In genomic region chr3:50971487-50971924, GRCh38 we compare ENCODE assay signal across 8 cellular contexts.
DNase-seq lines count a peak whose midpoint lies in the region; TF ChIP-seq lines count a peak whose summit lies in the region.

No MANE protein-coding gene starts in this region.

- WGBS in ovary, 3 donors = 11 to 15% (median 12%) methylated on average over 3 of the region's 3 CpGs

- TF ChIP-seq POLR2A in ovary (IDR thresholded peaks at IDR 0.05) = no peak

- H3K4me3 ChIP-seq in adipocyte (ENCODE audit: low read length) = no peak overlapping the region
- H3K4me3 ChIP-seq in ovary = no peak overlapping the region

- peak overlapping the region in 5 of 6 donors; percentile 43 to 87 (median 74) for H3K27ac Mint-ChIP-seq in immature natural killer cell

- H3K36me3 ChIP-seq in adipocyte (ENCODE audit: control insufficient read depth, insufficient read depth, low read length, severe bottlenecking) = no peaks in the 10 kb centered on the region
- no peaks in the 10 kb centered on the region for H3K36me3 ChIP-seq in ovary

- peaks cover 0 to 1% (median 0%) of the 10 kb centered on the region in 6 donors for H3K9me3 Mint-ChIP-seq in immature natural killer cell

- H3K27ac ChIP-seq in C4-2B (no peak overlapping the region), ovary (no peak overlapping the region)

- peak overlapping the region in 4 of 5 donors; percentile 1 to 71 (median 52) for H3K4me3 Mint-ChIP-seq in immature natural killer cell

- peaks cover 5% of the 10 kb centered on the region for H3K9me3 ChIP-seq in adipocyte (ENCODE audit: control insufficient read depth, low read length)
- no peaks in the 10 kb centered on the region for H3K9me3 ChIP-seq in ovary

- DNase-seq in GM19240 (ENCODE audit: insufficient read length, low spot score) (peak; percentile 38), SIG-M5 treated with dmso at 0.1 percent for 504 hours (lab: John Stamatoyannopoulos, UW; ENCODE audit: unreplicated experiment) (peak; percentile 46), adipocyte (ENCODE audit: low read depth) (peak; percentile 70), immature natural killer cell (peak; percentile 70 to 77 (median 76)), ovary (no peak)
- peak; percentile 4 to 18 (median 15) for DNase-seq in stimulated activated CD4-positive, alpha-beta T cell treated with anti-CD3 and anti-CD28 coated beads, TNF-alpha, amount 100 ng/mL, for 1 hour (ENCODE audit: low read depth in 3 of 3, low spot score in 1 of 3)

- H3K36me3 Mint-ChIP-seq in immature natural killer cell = no peaks in the 10 kb centered on the region

- H3K4me1 ChIP-seq in adipocyte (ENCODE audit: control insufficient read depth, insufficient read depth, low read length) (no peaks in the 10 kb centered on the region), ovary (ENCODE audit: insufficient read depth) (no peaks in the 10 kb centered on the region)

- peaks cover 16 to 19% of the 10 kb centered on the region in 2 donors for H3K4me1 Mint-ChIP-seq in immature natural killer cell

- peaks cover 2% of the 10 kb centered on the region in 3 donors for H3K27me3 Mint-ChIP-seq in immature natural killer cell (ENCODE audit: low read depth in 3 of 3)

- H3K27me3 ChIP-seq in adipocyte (replicated peaks; ENCODE audit: control insufficient read depth, insufficient read depth, low read length) = no peaks in the 10 kb centered on the region
- H3K27me3 ChIP-seq in ovary = no peaks in the 10 kb centered on the region

- TF ChIP-seq EP300 in ovary (IDR thresholded peaks at IDR 0.05) = no peak

- TF ChIP-seq CTCF in C4-2B (conservative IDR thresholded peaks at IDR 0.05) (peak; percentile 92), LNCAP (IDR thresholded peaks at IDR 0.05) (peak; percentile 90), ovary (IDR thresholded peaks at IDR 0.05) (no peak)

- no peak overlapping the region for H3K9ac ChIP-seq in adipocyte (ENCODE audit: low read length)

- intact Hi-C loops in ovary (cut with DNase I) = no loop called here

Comparison
In these comparisons a context has a peak if more than half of its experiments do, and no peak if none do; other contexts are left out.
1. CTCF ChIP-seq: peak in C4-2B (single experiment) and LNCAP (single experiment); none in ovary (0 of 3).
2. DNase-seq: peak in GM19240 (single experiment), SIG-M5 treated with dmso at 0.1 percent for 504 hours (single experiment), adipocyte (single experiment), immature natural killer cell (3 of 3) and stimulated activated CD4-positive, alpha-beta T cell treated with anti-CD3 and anti-CD28 coated beads, TNF-alpha, amount 100 ng/mL, for 1 hour (3 of 3); none in ovary (0 of 5).